ENCODE assay signal across 26 cellular contexts in genomic region chr20:32554965-32555289, GRCh38. TPM values are rescaled to one million over a fixed set of nuclear protein-coding genes. Genes with fewer than 3 reads are reported as not detected.
DNase-seq lines count a peak whose midpoint lies in the region; ATAC-seq and TF ChIP-seq lines count a peak whose summit lies in the region.
"Had no signal": no experiment of that assay in that cellular context is flagged by ENCODE, and none has a peak within 500 bp of the region (broad histone marks: within the 10 kb centered on the region; RNA-seq: fewer than 3 reads in every experiment).

No MANE protein-coding gene starts in this region.

- no peak for TF ChIP-seq CTCF in PC-9 (conservative IDR thresholded peaks at IDR 0.05)
- TF ChIP-seq CTCF in foreskin keratinocyte (conservative IDR thresholded peaks at IDR 0.05) = no peak
- no peak for TF ChIP-seq CTCF in GM13976 (IDR thresholded peaks at IDR 0.05; ENCODE audit: borderline replicate concordance, control extremely low read depth, extremely low read depth, insufficient read depth, missing control alignments)

- H2BK12ac ChIP-seq in trophoblast cell (ENCODE audit: low read length) = peak overlapping the region; percentile 64

- H3K9ac ChIP-seq in trophoblast cell (ENCODE audit: low read length) = no peak overlapping the region

- peak overlapping the region; percentile 76 for H3K27ac Mint-ChIP-seq in activated naive CD4-positive, alpha-beta T cell treated with anti-CD3 and anti-CD28 coated beads, Interleukin-2, amount 50 U/mL, for 24 hours
- H3K27ac Mint-ChIP-seq in activated naive CD4-positive, alpha-beta T cell treated with anti-CD3 and anti-CD28 coated beads, Interleukin-2, amount 10 ng/mL, durations not matched to agents 7 days and 5 days = no peak overlapping the region
- H3K27ac Mint-ChIP-seq: HFFc6, mesothelial cell of epicardium had no signal

- H3K9me3 ChIP-seq in PC-9 (ENCODE audit: insufficient read depth, low read depth) (no peaks in the 10 kb centered on the region), trophoblast cell (ENCODE audit: insufficient read depth, low read depth, low read length) (peaks cover under 1% of the 10 kb centered on the region)
- H3K9me3 ChIP-seq in effector memory CD4-positive, alpha-beta T cell (ENCODE audit: control insufficient read depth, low read length) = no peaks in the 10 kb centered on the region
- H3K9me3 ChIP-seq: ascending aorta, left lung, prostate gland, testis, vagina had no signal

- H3K79me1 ChIP-seq in trophoblast cell (ENCODE audit: low read length) = peaks cover 4% of the 10 kb centered on the region

- H3K4me3 Mint-ChIP-seq in activated naive CD4-positive, alpha-beta T cell treated with anti-CD3 and anti-CD28 coated beads, Interleukin-2, amount 50 U/mL, for 24 hours = peak overlapping the region; percentile 31
- no peak overlapping the region for H3K4me3 Mint-ChIP-seq in activated naive CD4-positive, alpha-beta T cell treated with anti-CD3 and anti-CD28 coated beads, Interleukin-2, amount 10 ng/mL, durations not matched to agents 7 days and 5 days
- H3K4me3 Mint-ChIP-seq: CD14-positive monocyte, HFFc6, mesothelial cell of epicardium, neural crest cell had no signal

- H2AFZ ChIP-seq in PC-9 (no peak overlapping the region), trophoblast cell (ENCODE audit: insufficient read depth, low read length, poor library complexity) (no peak overlapping the region)

- H3K9me2 ChIP-seq in PC-9 (ENCODE audit: insufficient read depth) = no peaks in the 10 kb centered on the region

- no CpG with 5 or more reads among the region's 3 CpGs for WGBS in trophoblast cell (ENCODE audit: extremely low coverage, insufficient coverage, insufficient read length)

- H3K4me2 ChIP-seq in PC-9 (peak overlapping the region; percentile 45), trophoblast cell (ENCODE audit: low read length) (no peak overlapping the region)

- H3K4me3 ChIP-seq in PC-9 = no peak overlapping the region
- no peak overlapping the region for H3K4me3 ChIP-seq in effector memory CD4-positive, alpha-beta T cell (ENCODE audit: insufficient read depth, low read depth, low read length, poor library complexity, severe bottlenecking)
- H3K4me3 ChIP-seq in trophoblast cell (ENCODE audit: low read depth, low read length) = no peak overlapping the region
- H3K4me3 ChIP-seq: ascending aorta, heart right ventricle, left lung, prostate gland, testis, vagina had no signal

- H3K27me3 ChIP-seq in PC-9 (ENCODE audit: insufficient read depth, low read depth) = no peaks in the 10 kb centered on the region
- no peaks in the 10 kb centered on the region for H3K27me3 ChIP-seq in effector memory CD4-positive, alpha-beta T cell (replicated peaks; ENCODE audit: control insufficient read depth, insufficient read depth, low read length, poor library complexity, severe bottlenecking)
- no peaks in the 10 kb centered on the region for H3K27me3 ChIP-seq in trophoblast cell (ENCODE audit: insufficient read depth, low read length)
- H3K27me3 ChIP-seq in foreskin keratinocyte = peaks cover 15% of the 10 kb centered on the region
- H3K27me3 ChIP-seq: ascending aorta, testis, vagina had no signal

- no peak for DNase-seq in activated naive CD4-positive, alpha-beta T cell treated with anti-CD3 and anti-CD28 coated beads, Interleukin-2, amount 10 ng/mL, durations not matched to agents 7 days and 5 days
- DNase-seq in PC-9 (no peak), trophoblast cell (no peak), foreskin keratinocyte (no peak), GM13976 (ENCODE audit: low spot score) (no peak)
- DNase-seq in effector memory CD4-positive, alpha-beta T cell = no peak
- DNase-seq: activated CD4-positive, CD25-positive, alpha-beta regulatory T cell treated with anti-CD3 and anti-CD28 coated beads, Interleukin-2, amount 50 U/mL, for 72 hours; activated effector memory CD4-positive, alpha-beta T cell treated with anti-CD3 and anti-CD28 coated beads, Interleukin-2, amount 50 U/mL, for 16 hours; caudate nucleus; heart right ventricle; HFFc6; left lung; NCI-H1092 treated with DMSO at 0.1 percent for 48 hours; NCI-H2029; NCI-H345; SHP77; testis had no signal

- peaks cover 4% of the 10 kb centered on the region for H3K79me2 ChIP-seq in PC-9 (ENCODE audit: low read depth)
- no peaks in the 10 kb centered on the region for H3K79me2 ChIP-seq in trophoblast cell (ENCODE audit: control insufficient read depth, insufficient read depth, low read length, poor library complexity)

- peak overlapping the region; percentile 73 for H3K14ac ChIP-seq in trophoblast cell (ENCODE audit: low read length)

- in situ Hi-C loops in GM13976 (cut with MboI; ENCODE audit: low sequenced_read_pairs, unreplicated experiment) = no loop called here

- ATAC-seq in foreskin keratinocyte = no peak
- no peak for ATAC-seq in HG02642 (IDR thresholded peaks at IDR 0.05; ENCODE audit: poor library complexity, unreplicated experiment)
- ATAC-seq: left lung had no signal

- no peak overlapping the region for H4K12ac ChIP-seq in trophoblast cell (ENCODE audit: low read depth, low read length)

- peaks cover 3% of the 10 kb centered on the region for H3K36me3 Mint-ChIP-seq in activated naive CD4-positive, alpha-beta T cell treated with anti-CD3 and anti-CD28 coated beads, Interleukin-2, amount 50 U/mL, for 24 hours
- H3K36me3 Mint-ChIP-seq in activated naive CD4-positive, alpha-beta T cell treated with anti-CD3 and anti-CD28 coated beads, Interleukin-2, amount 10 ng/mL, durations not matched to agents 7 days and 5 days = peaks cover 1% of the 10 kb centered on the region

- peak overlapping the region; percentile 77 for H2AK5ac ChIP-seq in trophoblast cell (ENCODE audit: low read length)

- H3K9me3 Mint-ChIP-seq in activated naive CD4-positive, alpha-beta T cell treated with anti-CD3 and anti-CD28 coated beads, Interleukin-2, amount 50 U/mL, for 24 hours = no peaks in the 10 kb centered on the region
- H3K9me3 Mint-ChIP-seq in activated naive CD4-positive, alpha-beta T cell treated with anti-CD3 and anti-CD28 coated beads, Interleukin-2, amount 10 ng/mL, durations not matched to agents 7 days and 5 days = no peaks in the 10 kb centered on the region
- H3K9me3 Mint-ChIP-seq: HFFc6 had no signal

- H3K23ac ChIP-seq in trophoblast cell (ENCODE audit: low read length) = peak overlapping the region; percentile 69

- peaks cover 68% of the 10 kb centered on the region for H3K4me1 Mint-ChIP-seq in activated naive CD4-positive, alpha-beta T cell treated with anti-CD3 and anti-CD28 coated beads, Interleukin-2, amount 50 U/mL, for 24 hours
- H3K4me1 Mint-ChIP-seq in activated naive CD4-positive, alpha-beta T cell treated with anti-CD3 and anti-CD28 coated beads, Interleukin-2, amount 10 ng/mL, durations not matched to agents 7 days and 5 days = peaks cover 24% of the 10 kb centered on the region

- H3K36me3 ChIP-seq in PC-9 (ENCODE audit: low read depth) = no peaks in the 10 kb centered on the region
- H3K36me3 ChIP-seq in effector memory CD4-positive, alpha-beta T cell (ENCODE audit: control insufficient read depth, insufficient read depth, low read length) = no peaks in the 10 kb centered on the region
- H3K36me3 ChIP-seq in trophoblast cell (ENCODE audit: control insufficient read depth in 1 of 2, insufficient read depth in 2 of 2, low read length in 2 of 2) = no peaks in the 10 kb centered on the region
- H3K36me3 ChIP-seq: ascending aorta, heart right ventricle, left lung, prostate gland, vagina had no signal

- H4K8ac ChIP-seq in trophoblast cell (ENCODE audit: low read depth, low read length) = peak overlapping the region; percentile 40

- POLR2A ChIA-PET in PC-9 (lab: Charles Lee; ENCODE audit: unreplicated experiment) = interaction anchor here (0.7 to 0.8 kb wide), 2 partner anchors 17 to 675 kb away, joined by 5 to 15 read pairs; no protein-coding TSS in a partner anchor

- H3K4ac ChIP-seq in trophoblast cell (ENCODE audit: low read depth, low read length) = no peak overlapping the region

- CTCF ChIA-PET in activated naive CD4-positive, alpha-beta T cell treated with anti-CD3 and anti-CD28 coated beads, Interleukin-2, amount 10 ng/mL, durations not matched to agents 7 days and 5 days (lab: Charles Lee) = interaction anchor here (1.0 kb wide), 1 partner anchor 14 kb away, joined by 3 read pairs; no protein-coding TSS in a partner anchor
- CTCF ChIA-PET in PC-9 (lab: Charles Lee) = no interaction called here

- peak overlapping the region; percentile 91 for H3K18ac ChIP-seq in trophoblast cell (ENCODE audit: low read length)

- no TSS peak for BruUV-seq in PC-9 (replicated peaks; lab: Mats Ljungman, UMichigan)

- H4K91ac ChIP-seq in trophoblast cell (ENCODE audit: low read depth, low read length) = peak overlapping the region; percentile 48

- peak overlapping the region; percentile 69 for H2BK120ac ChIP-seq in trophoblast cell (ENCODE audit: insufficient read depth, low read length, poor library complexity)

- H2BK5ac ChIP-seq in trophoblast cell (ENCODE audit: low read depth, low read length, poor library complexity) = peak overlapping the region; percentile 60

- H3K27ac ChIP-seq in PC-9 = peak overlapping the region; percentile 61
- peak overlapping the region; percentile 44 for H3K27ac ChIP-seq in effector memory CD4-positive, alpha-beta T cell (ENCODE audit: insufficient read depth, low read length, poor library complexity, severe bottlenecking)
- no peak overlapping the region for H3K27ac ChIP-seq in trophoblast cell (ENCODE audit: low read depth, low read length)
- H3K27ac ChIP-seq in foreskin keratinocyte = no peak overlapping the region
- H3K27ac ChIP-seq: ascending aorta, epithelial cell of prostate, heart right ventricle, left lung, prostate gland, testis, vagina had no signal

- H3K27me3 Mint-ChIP-seq in activated naive CD4-positive, alpha-beta T cell treated with anti-CD3 and anti-CD28 coated beads, Interleukin-2, amount 50 U/mL, for 24 hours = no peaks in the 10 kb centered on the region
- no peaks in the 10 kb centered on the region for H3K27me3 Mint-ChIP-seq in activated naive CD4-positive, alpha-beta T cell treated with anti-CD3 and anti-CD28 coated beads, Interleukin-2, amount 10 ng/mL, durations not matched to agents 7 days and 5 days

- intact Hi-C loops in PC-9 (cut with micrococcal nuclease; ENCODE audit: unreplicated experiment) = no loop called here

- H3F3A ChIP-seq in PC-9 (ENCODE audit: insufficient read depth, low read depth) = peaks cover 24% of the 10 kb centered on the region; the same call in 1 of the 2 replicates

- H4K20me1 ChIP-seq in PC-9 (ENCODE audit: insufficient read depth) = no peaks in the 10 kb centered on the region

- H3K4me1 ChIP-seq in PC-9 (replicated peaks; ENCODE audit: insufficient read depth) = peaks cover 18% of the 10 kb centered on the region
- peaks cover 12% of the 10 kb centered on the region for H3K4me1 ChIP-seq in effector memory CD4-positive, alpha-beta T cell (ENCODE audit: control insufficient read depth, insufficient read depth, low read length, poor library complexity, severe bottlenecking)
- H3K4me1 ChIP-seq in trophoblast cell (ENCODE audit: control insufficient read depth in 1 of 2, insufficient read depth in 2 of 2, low read length in 2 of 2) = peaks cover 9 to 16% of the 10 kb centered on the region in 2 experiments
- no peaks in the 10 kb centered on the region for H3K4me1 ChIP-seq in foreskin keratinocyte
- H3K4me1 ChIP-seq: ascending aorta, left lung, prostate gland, vagina had no signal

RNA-seq across cellular contexts. Expression of gene NOL4L, which starts 30.2 kb away (rescaled TPM):
- total RNA-seq in PC-9 (2021) = 40.9 and 44.0 TPM in 2 replicates
- 38.6 and 40.8 TPM in 2 replicates for polyA plus RNA-seq in trophoblast cell (2013)
- total RNA-seq in foreskin keratinocyte = 1.5 and 1.7 TPM in 2 replicates
- 0.67 and 1.4 TPM in 2 replicates for polyA plus RNA-seq in foreskin keratinocyte

Comparison
In these comparisons a context has a peak if more than half of its experiments do, and no peak if none do; other contexts are left out.
1. H3K27ac ChIP-seq: peak in PC-9 (single experiment) and effector memory CD4-positive, alpha-beta T cell (single experiment); none in trophoblast cell (single experiment) and foreskin keratinocyte (single experiment).
2. RNA of gene NOL4L, which starts 30.2 kb away (total RNA-seq): 40.9 to 44.0 TPM in PC-9; 1.5 to 1.7 TPM in foreskin keratinocyte; every median in the first group is over 10 times any median in the second.